Comparison of ENCODE assay signal across 12 cellular contexts in the genomic region with DNA sequence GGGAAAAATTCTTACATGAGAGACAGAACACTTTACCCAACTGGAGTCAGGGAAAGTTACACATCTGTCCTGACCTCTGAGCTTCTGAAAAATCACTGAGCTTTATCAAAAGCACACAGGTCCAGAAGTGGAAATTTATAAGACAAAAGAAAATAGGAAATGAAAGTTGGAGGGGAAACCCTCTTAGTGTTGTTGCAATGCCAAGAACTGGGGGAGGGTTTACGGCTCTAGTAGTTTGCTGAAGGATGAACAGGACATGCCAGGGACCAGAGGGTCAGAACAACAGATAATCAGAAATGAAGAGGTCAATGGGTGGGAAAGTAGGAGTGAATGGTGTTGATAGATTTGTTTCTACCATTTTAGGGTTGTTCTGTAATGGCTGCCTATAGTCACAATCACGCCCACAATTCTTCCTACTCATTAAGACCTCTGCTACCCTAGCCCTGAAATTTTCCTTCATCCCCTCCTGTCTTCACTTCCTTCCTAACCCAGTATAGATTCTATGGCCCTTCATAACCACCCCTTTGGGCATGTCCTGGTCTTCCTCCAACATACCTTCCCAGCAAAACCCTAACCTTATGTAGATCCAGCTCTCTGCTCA. TPM values are rescaled to one million over a fixed set of nuclear protein-coding genes. Genes with fewer than 3 reads are reported as not detected.
DNase-seq lines count a peak whose midpoint lies in the region; ATAC-seq and TF ChIP-seq lines count a peak whose summit lies in the region.
"Had no signal": no experiment of that assay in that cellular context is flagged by ENCODE, and none has a peak within 500 bp of the region (broad histone marks: within the 10 kb centered on the region; RNA-seq: fewer than 3 reads in every experiment).

No MANE protein-coding gene starts in this region.

- peaks cover 53% of the 10 kb centered on the region for H3K27me3 Mint-ChIP-seq in osteocyte (ENCODE audit: unreplicated experiment)

- CTCF ChIA-PET in HEK293T (lab: Yijun Ruan, JAX): no interaction called here

- POLR2A ChIA-PET in HEK293T (lab: Yijun Ruan, JAX): no interaction called here

- no peak for TF ChIP-seq CTCF in SU-DHL-6 (IDR thresholded peaks at IDR 0.05; ENCODE audit: insufficient read depth, low read length, poor library complexity, severe bottlenecking)
- TF ChIP-seq CTCF in osteocyte (IDR thresholded peaks at IDR 0.05): no peak

- H3K9me3 Mint-ChIP-seq in osteocyte (ENCODE audit: unreplicated experiment): no peaks in the 10 kb centered on the region

- H2AFZ ChIP-seq in SU-DHL-6 (ENCODE audit: low read depth, low read length, severe bottlenecking): no peak overlapping the region

- DNase-seq in osteocyte (ENCODE audit: extremely low spot score, unreplicated experiment): peak; percentile 15
- no peak for DNase-seq in NCI-H1092 (lab: John Stamatoyannopoulos, UW)
- no peak for DNase-seq in dedifferentiated amniotic fluid mesenchymal stem cell (ENCODE audit: extremely low spot score)
- DNase-seq in HEK293T (ENCODE audit: extremely low spot score): no peak
- no peak for DNase-seq in COLO829 (ENCODE audit: low spot score)
- DNase-seq: activated CD4-positive, alpha-beta T cell treated with anti-CD3 and anti-CD28 coated beads, Interleukin-2, amount 50 U/mL, for 4 hours; COR-L47; NCI-H1417 treated with DMSO at 0.1 percent for 48 hours had no signal

- H3K9me2 ChIP-seq in SU-DHL-6 (replicated peaks; ENCODE audit: insufficient read depth, low read length): no peaks in the 10 kb centered on the region

- H3F3A ChIP-seq in SU-DHL-6 (ENCODE audit: insufficient read depth): no peaks in the 10 kb centered on the region

- peak overlapping the region; percentile 84 for H3K27ac ChIP-seq in SU-DHL-6 (ENCODE audit: low read depth, low read length)

- no peaks in the 10 kb centered on the region for H3K9me3 ChIP-seq in SU-DHL-6 (ENCODE audit: insufficient read depth, low read length)

- peak overlapping the region; percentile 54 for H3K9ac ChIP-seq in SU-DHL-6 (ENCODE audit: low read length)

- H3K4me2 ChIP-seq in SU-DHL-6 (ENCODE audit: low read depth, low read length, poor library complexity, severe bottlenecking): peak overlapping the region; percentile 68

- peak overlapping the region; percentile 9 for H3K4me3 ChIP-seq in SU-DHL-6 (ENCODE audit: insufficient read depth, low read length, poor library complexity, severe bottlenecking)
- H3K4me3 ChIP-seq: lung had no signal

- no peak overlapping the region for H3K4me3 Mint-ChIP-seq in osteocyte (ENCODE audit: unreplicated experiment)

- no peaks in the 10 kb centered on the region for H3K36me3 ChIP-seq in SU-DHL-6 (ENCODE audit: low read length)

- no peaks in the 10 kb centered on the region for H3K36me3 Mint-ChIP-seq in osteocyte (ENCODE audit: unreplicated experiment)

- ATAC-seq in GM18498 (IDR thresholded peaks at IDR 0.05; ENCODE audit: unreplicated experiment) (peak; percentile 64), HG02798 (IDR thresholded peaks at IDR 0.05; ENCODE audit: poor library complexity, unreplicated experiment) (peak; percentile 65)

- no peak overlapping the region for H3K27ac Mint-ChIP-seq in osteocyte (ENCODE audit: unreplicated experiment)

- H4K20me1 ChIP-seq in SU-DHL-6 (ENCODE audit: low read depth, low read length): no peaks in the 10 kb centered on the region

- H3K4me1 Mint-ChIP-seq in osteocyte (ENCODE audit: unreplicated experiment): no peaks in the 10 kb centered on the region

- no peaks in the 10 kb centered on the region for H3K27me3 ChIP-seq in SU-DHL-6 (ENCODE audit: low read length)

- no peaks in the 10 kb centered on the region for H3K79me2 ChIP-seq in SU-DHL-6 (ENCODE audit: insufficient read depth, low read length)

TF ChIP-seq in HEK293T, 16 proteins besides CTCF, POLR2A, EP300 and RAD21:
- TF ChIP-seq ELF4 (IDR thresholded peaks at IDR 0.05): no peak
- TF ChIP-seq TARDBP (IDR thresholded peaks at IDR 0.05): no peak
- no peak for TF ChIP-seq FOXK2 (IDR thresholded peaks at IDR 0.05)
- TF ChIP-seq HDGF (IDR thresholded peaks at IDR 0.05; ENCODE audit: borderline replicate concordance): no peak
- TF ChIP-seq SUZ12 (IDR thresholded peaks at IDR 0.05): no peak
- TF ChIP-seq LEF1 (IDR thresholded peaks at IDR 0.05; ENCODE audit: borderline replicate concordance): no peak
- no peak for TF ChIP-seq BHLHE40 (IDR thresholded peaks at IDR 0.05; ENCODE audit: borderline replicate concordance)
- no peak for TF ChIP-seq ARNT (IDR thresholded peaks at IDR 0.05)

RNA-seq across cellular contexts. Expression of a gene that starts 30.3 kb away (rescaled TPM):
- not detected in 2 replicates for total RNA-seq in osteocyte
